In genomic region chr20:37543828-37544227, GRCh38 we compare ENCODE assay signal across 10 cellular contexts. TPM values are rescaled to one million over a fixed set of nuclear protein-coding genes. Genes with fewer than 3 reads are reported as not detected.
DNase-seq lines count a peak whose midpoint lies in the region; ATAC-seq, FAIRE-seq and TF ChIP-seq lines count a peak whose summit lies in the region.
"Had no signal": no experiment of that assay in that cellular context is flagged by ENCODE, and none has a peak within 500 bp of the region (broad histone marks: within the 10 kb centered on the region; RNA-seq: fewer than 3 reads in every experiment).

No MANE protein-coding gene starts in this region.

- H3K27me3 Mint-ChIP-seq in astrocyte (ENCODE audit: low read depth, unreplicated experiment) = peaks cover 3% of the 10 kb centered on the region
- H3K27me3 Mint-ChIP-seq in T-cell = no peaks in the 10 kb centered on the region

- no peaks in the 10 kb centered on the region for H4K20me1 ChIP-seq in astrocyte (ENCODE audit: insufficient read depth, low read length)

- POLR2A ChIA-PET in T-cell (lab: Charles Lee) = interaction anchor here in 1 of 2 donors (0.5 kb wide), 1 partner anchor 209 kb away, joined by 4 read pairs; no protein-coding TSS in a partner anchor

- DNase-seq in Daoy (ENCODE audit: low read depth) = peak; percentile 19
- DNase-seq in LHCN-M2 (ENCODE audit: low read depth) = peak; percentile 42
- no peak for DNase-seq in astrocyte (ENCODE audit: low read depth)
- DNase-seq in left lobe of liver (ENCODE audit: low spot score) = peak; percentile 27
- DNase-seq in medulla oblongata (ENCODE audit: extremely low spot score) = no peak
- no peak for DNase-seq in T-cell
- DNase-seq: activated naive CD8-positive, alpha-beta T cell treated with anti-CD3 and anti-CD28 coated beads, Interleukin-2, amount 10 ng/mL, durations not matched to agents 7 days and 5 days had no signal

- H2AFZ ChIP-seq in astrocyte (ENCODE audit: low read depth, low read length) = no peak overlapping the region

- no peaks in the 10 kb centered on the region for H3K4me1 ChIP-seq in astrocyte (ENCODE audit: insufficient read depth, low read length)

- CTCF ChIA-PET in T-cell (lab: Charles Lee) = no interaction called here

- H3K79me2 ChIP-seq in astrocyte (ENCODE audit: insufficient read depth, low read length) = no peaks in the 10 kb centered on the region

- no peak overlapping the region for H3K4me3 ChIP-seq in astrocyte (ENCODE audit: insufficient read depth, low read depth, low read length)
- H3K4me3 ChIP-seq: SK-N-MC had no signal

- H3K4me3 Mint-ChIP-seq in astrocyte (ENCODE audit: unreplicated experiment) (no peak overlapping the region), T-cell (no peak overlapping the region)
- H3K4me3 Mint-ChIP-seq: activated naive CD8-positive, alpha-beta T cell treated with anti-CD3 and anti-CD28 coated beads, Interleukin-2, amount 10 ng/mL, durations not matched to agents 7 days and 5 days had no signal

- H3K9me3 Mint-ChIP-seq in astrocyte (ENCODE audit: unreplicated experiment) (no peaks in the 10 kb centered on the region), T-cell (no peaks in the 10 kb centered on the region)
- H3K9me3 Mint-ChIP-seq: activated naive CD8-positive, alpha-beta T cell treated with anti-CD3 and anti-CD28 coated beads, Interleukin-2, amount 10 ng/mL, durations not matched to agents 7 days and 5 days had no signal

- H3K9ac ChIP-seq in astrocyte (ENCODE audit: low read length) = no peak overlapping the region

- H3K4me2 ChIP-seq in astrocyte (ENCODE audit: low read length) = no peak overlapping the region

- H3K4me1 Mint-ChIP-seq in astrocyte (ENCODE audit: low read depth, unreplicated experiment) (no peaks in the 10 kb centered on the region), T-cell (no peaks in the 10 kb centered on the region)
- H3K4me1 Mint-ChIP-seq: activated naive CD8-positive, alpha-beta T cell treated with anti-CD3 and anti-CD28 coated beads, Interleukin-2, amount 10 ng/mL, durations not matched to agents 7 days and 5 days had no signal

- no peak overlapping the region for H3K27ac ChIP-seq in astrocyte (ENCODE audit: low read depth, low read length)
- H3K27ac ChIP-seq: SK-N-MC had no signal

- FAIRE-seq in astrocyte (lab: Jason Lieb, UNC) = no peak

- H3K27ac Mint-ChIP-seq in astrocyte (ENCODE audit: unreplicated experiment) (no peak overlapping the region), T-cell (no peak overlapping the region)
- H3K27ac Mint-ChIP-seq: activated naive CD8-positive, alpha-beta T cell treated with anti-CD3 and anti-CD28 coated beads, Interleukin-2, amount 10 ng/mL, durations not matched to agents 7 days and 5 days had no signal

- H3K36me3 Mint-ChIP-seq in astrocyte (ENCODE audit: low read depth, unreplicated experiment) = no peaks in the 10 kb centered on the region
- no peaks in the 10 kb centered on the region for H3K36me3 Mint-ChIP-seq in T-cell
- H3K36me3 Mint-ChIP-seq: activated naive CD8-positive, alpha-beta T cell treated with anti-CD3 and anti-CD28 coated beads, Interleukin-2, amount 10 ng/mL, durations not matched to agents 7 days and 5 days had no signal

- ATAC-seq in left lobe of liver (peak; percentile 49), HG02970 (IDR thresholded peaks at IDR 0.05; ENCODE audit: low FRiP score, unreplicated experiment) (no peak), GM18909 (IDR thresholded peaks at IDR 0.05; ENCODE audit: poor library complexity, unreplicated experiment) (no peak), T-cell (replicated peaks in 1 of 4) (no peak)

- no peaks in the 10 kb centered on the region for H3K36me3 ChIP-seq in astrocyte (ENCODE audit: insufficient read depth, low read length)

- H3K9me3 ChIP-seq in astrocyte (ENCODE audit: insufficient read depth, low read depth, low read length) = no peaks in the 10 kb centered on the region

- TF ChIP-seq CTCF in astrocyte (IDR thresholded peaks at IDR 0.05; ENCODE audit: insufficient read depth, low read depth, low read length) = peak; percentile 49

- H3K27me3 ChIP-seq in astrocyte (ENCODE audit: insufficient read depth, low read length) = peaks cover 14% of the 10 kb centered on the region

RNA-seq across cellular contexts. Expression of gene BLCAP, which starts 16.2 kb away (rescaled TPM):
- 29.1 and 32.6 TPM in 2 replicates for total RNA-seq in Daoy (2014; rRNA removed; shearing (Covaris generic))
- total RNA-seq in LHCN-M2 (2014; rRNA removed) (82.2 and 108 TPM in 2 replicates), astrocyte (96.5 and 111 TPM in 2 replicates), left lobe of liver (70.4 TPM), T-cell (10 to 100 TPM; 62.5 to 82.6 (median 80.6) TPM)
- 86.2 TPM for polyA plus RNA-seq in LHCN-M2 (2012)

RNA-seq across cellular contexts. Expression of gene NNAT, which starts 22.8 kb away (rescaled TPM):
- not detected in 2 replicates for total RNA-seq in Daoy (2014; rRNA removed; shearing (Covaris generic))
- total RNA-seq in LHCN-M2 (2014; rRNA removed) (0.26 TPM in 1 of 2 replicates, not detected in the other), astrocyte (3.1 and 3.6 TPM in 2 replicates), left lobe of liver (0.15 TPM), T-cell (under 1 TPM in 1 of 5 donors, not detected in 4; 0.20 TPM)
- polyA plus RNA-seq in LHCN-M2 (2012) = 1.3 TPM

Comparison
In these comparisons a context has a peak if more than half of its experiments do, and no peak if none do; other contexts are left out.
1. DNase-seq: peak in Daoy (single experiment), LHCN-M2 (single experiment) and left lobe of liver (single experiment); none in astrocyte (single experiment), medulla oblongata (single experiment) and T-cell (0 of 34).